In the genomic region with DNA sequence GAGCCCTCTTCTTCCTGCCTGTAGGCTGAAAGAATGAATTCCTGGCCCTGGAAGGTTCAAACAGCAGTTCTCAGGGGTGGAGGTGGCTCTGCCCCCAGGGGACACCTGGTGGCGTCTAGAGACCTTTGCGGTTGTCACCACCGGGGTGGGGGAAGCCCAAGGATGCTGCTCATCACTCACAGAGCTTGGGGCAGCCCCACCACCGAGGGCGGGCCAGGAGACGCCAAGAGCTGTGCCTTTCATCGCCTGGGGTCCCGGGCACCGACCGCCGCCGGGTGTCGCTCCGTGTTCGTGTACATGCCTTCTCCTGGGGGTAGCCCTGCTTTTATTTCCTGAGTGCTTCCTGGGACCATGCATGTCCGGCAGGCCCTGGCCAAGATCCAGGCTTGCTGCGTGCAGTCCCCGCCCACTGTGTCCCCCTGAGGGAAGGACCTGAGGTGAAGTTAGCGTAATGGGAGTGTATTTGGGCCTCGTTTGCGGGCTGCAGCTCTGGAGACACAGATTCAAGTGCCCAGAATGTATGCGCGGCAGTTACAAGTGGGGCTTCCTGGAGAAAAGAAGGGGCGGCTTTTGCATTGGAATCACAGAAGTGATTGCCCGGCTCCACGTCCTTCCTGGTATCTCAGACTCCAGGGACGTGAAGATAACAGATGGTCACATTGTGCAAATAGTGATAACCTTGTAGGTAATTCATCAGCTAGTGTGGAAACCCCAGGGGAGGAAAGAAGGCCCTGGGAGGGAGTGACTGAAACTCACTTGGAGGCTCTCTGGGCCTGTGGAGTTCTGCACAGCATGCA, we compare ENCODE assay signal across 8 cellular contexts. TPM values are rescaled to one million over a fixed set of nuclear protein-coding genes. Genes with fewer than 3 reads are reported as not detected.
A peak's percentile ranks its signal among the peaks of the same experiment; 100 is the strongest.
DNase-seq lines count a peak whose midpoint lies in the region; ATAC-seq and TF ChIP-seq lines count a peak whose summit lies in the region.

No MANE protein-coding gene starts in this region.

- H3K4me3 ChIP-seq in OCI-LY1 (ENCODE audit: low read depth, low read length, poor library complexity, severe bottlenecking), result no peak overlapping the region
- H3K4me3 ChIP-seq in liver (ENCODE audit: low read depth in 1 of 3, low read length in 3 of 3), result no peak overlapping the region

- 0 out of 2 replicates have a peak overlapping the region, but pooled peaks have one; percentile 19 for H3K4me2 ChIP-seq in OCI-LY1 (ENCODE audit: low read length)

- no peaks in the 10 kb centered on the region for H3K9me3 ChIP-seq in OCI-LY1 (ENCODE audit: low read length)
- no peaks in the 10 kb centered on the region for H3K9me3 ChIP-seq in liver (ENCODE audit: control insufficient read depth in 4 of 4, low read length in 3 of 4)

- DNase-seq in Daoy (ENCODE audit: low read depth) (peak; percentile 18), nucleus accumbens (lab: John Stamatoyannopoulos, UW) (no peak), head of caudate nucleus (no peak)
- peak; percentile 94 for DNase-seq in activated effector memory CD4-positive, alpha-beta T cell treated with anti-CD3 and anti-CD28 coated beads, Interleukin-2, amount 50 U/mL, for 16 hours
- DNase-seq in stimulated activated CD8-positive, alpha-beta memory T cell treated with anti-CD3 and anti-CD28 coated beads, Interleukin-7, amount 100 ng/mL, for 48 hours (ENCODE audit: extremely low read depth in 1 of 2, low read depth in 1 of 2), result peak; percentile 75 to 84

- H3K9ac ChIP-seq in OCI-LY1 (ENCODE audit: low read length), result no peak overlapping the region
- peak overlapping the region in 1 of 2 donors; percentile 19 for H3K9ac ChIP-seq in liver (ENCODE audit: low read depth in 1 of 2, low read length in 2 of 2)

- H2AFZ ChIP-seq in OCI-LY1 (ENCODE audit: low read length), result no peak overlapping the region

- peak in 1 of 2 donors; percentile 11 for TF ChIP-seq RAD21 in liver (IDR thresholded peaks at IDR 0.05)

- H3K79me2 ChIP-seq in OCI-LY1 (ENCODE audit: insufficient read depth, low read length), result no peaks in the 10 kb centered on the region

- no peaks in the 10 kb centered on the region for H3K9me2 ChIP-seq in OCI-LY1 (ENCODE audit: low read depth, low read length)

- H3K27ac ChIP-seq in OCI-LY1 (ENCODE audit: low read depth, low read length, poor library complexity, severe bottlenecking) (no peak overlapping the region), liver (ENCODE audit: low read depth in 1 of 2, low read length in 2 of 2) (peak overlapping the region; percentile 43 to 98)

- H3F3A ChIP-seq in OCI-LY1 (ENCODE audit: insufficient read depth, low read length), result no peaks in the 10 kb centered on the region

- H3K27me3 ChIP-seq in OCI-LY1 (ENCODE audit: insufficient read depth, low read length) (no peaks in the 10 kb centered on the region), liver (ENCODE audit: control insufficient read depth in 4 of 4, insufficient read depth in 4 of 4, low read length in 3 of 4) (no peaks in the 10 kb centered on the region)

- H4K20me1 ChIP-seq in OCI-LY1 (ENCODE audit: insufficient read depth, low read length), result no peaks in the 10 kb centered on the region

- TF ChIP-seq CTCF in OCI-LY1 (IDR thresholded peaks at IDR 0.05; ENCODE audit: low read length) (no peak; the same call in 1 of the 2 replicates), liver (IDR thresholded peaks at IDR 0.05; ENCODE audit: low read depth, low read length, missing input control) (no peak)

- peak; percentile 48 for ATAC-seq in GM21737 (IDR thresholded peaks at IDR 0.05; ENCODE audit: unreplicated experiment)

- intact Hi-C loops in head of caudate nucleus (cut with DNase I), result no loop called here

- 59% methylated on average over 27 of the region's 27 CpGs for WGBS in liver

- H3K4me1 ChIP-seq in OCI-LY1 (ENCODE audit: insufficient read depth, low read length, severe bottlenecking) (peaks cover 21% of the 10 kb centered on the region), liver (ENCODE audit: control insufficient read depth in 4 of 4, insufficient read depth in 4 of 4, low read length in 3 of 4) (peaks cover 19 to 62% (median 42%) of the 10 kb centered on the region in 4 donors)

- H3K36me3 ChIP-seq in OCI-LY1 (ENCODE audit: insufficient read depth, low read length) (peaks cover 5% of the 10 kb centered on the region; the same call in 1 of the 2 replicates), liver (ENCODE audit: control insufficient read depth in 4 of 4, insufficient read depth in 3 of 4, low read depth in 1 of 4, low read length in 3 of 4) (peaks cover 0 to 3% (median 0%) of the 10 kb centered on the region in 4 donors)

TF ChIP-seq in liver, 16 proteins besides CTCF, POLR2A, EP300 and RAD21:
- no peak for TF ChIP-seq REST (IDR thresholded peaks at IDR 0.05)
- peak in 1 of 2 donors; percentile 6 for TF ChIP-seq RXRA (IDR thresholded peaks at IDR 0.05)

RNA-seq across cellular contexts. Expression of gene DOT1L, which starts 7.8 kb away (rescaled TPM):
- total RNA-seq in Daoy (2014; rRNA removed; shearing (Covaris generic)), result 5.0 and 10.8 TPM in 2 replicates
- 1 to 10 TPM; 6.7 to 9.9 TPM for total RNA-seq in liver
- 1 to 10 TPM; 3.4 to 6.9 TPM for polyA plus RNA-seq in liver

RNA-seq across cellular contexts. Expression of gene AP3D1, which starts 20.2 kb away (rescaled TPM):
- total RNA-seq in Daoy (2014; rRNA removed; shearing (Covaris generic)), result 79.0 and 93.3 TPM in 2 replicates
- 10 to 100 TPM; 42.6 to 76.6 TPM for total RNA-seq in liver
- 10 to 100 TPM; 21.7 to 79.8 TPM for polyA plus RNA-seq in liver

Comparison
In these comparisons a context has a peak if more than half of its experiments do, and no peak if none do; other contexts are left out.
1. DNase-seq: peak in Daoy (single experiment), activated effector memory CD4-positive, alpha-beta T cell treated with anti-CD3 and anti-CD28 coated beads, Interleukin-2, amount 50 U/mL, for 16 hours (single experiment) and stimulated activated CD8-positive, alpha-beta memory T cell treated with anti-CD3 and anti-CD28 coated beads, Interleukin-7, amount 100 ng/mL, for 48 hours (2 of 2); none in nucleus accumbens (0 of 56) and head of caudate nucleus (0 of 42).